In the genomic region with DNA sequence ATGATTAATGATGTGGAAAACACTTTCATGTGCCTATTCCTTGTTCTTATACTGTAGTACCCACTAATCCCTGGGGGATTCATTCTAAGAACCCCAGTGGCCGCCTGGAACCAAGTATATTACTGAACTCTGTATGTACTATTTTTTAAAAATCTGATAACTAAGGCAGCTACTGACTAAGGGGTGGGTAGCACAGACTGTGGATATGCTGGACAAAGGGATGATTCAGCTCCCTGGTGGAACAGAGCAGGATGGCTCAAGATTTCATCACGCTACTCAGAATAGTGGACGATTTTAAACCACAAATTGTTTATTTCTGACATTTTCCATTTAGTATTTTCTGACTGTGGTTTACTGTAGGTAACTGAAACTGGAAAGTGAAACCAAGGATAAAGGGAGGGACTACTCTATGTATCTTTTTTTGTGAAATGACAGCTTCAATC, we compare ENCODE assay signal across 11 cellular contexts. TPM values are rescaled to one million over a fixed set of nuclear protein-coding genes. Genes with fewer than 3 reads are reported as not detected.
DNase-seq lines count a peak whose midpoint lies in the region; FAIRE-seq and TF ChIP-seq lines count a peak whose summit lies in the region.
"Had no signal": no experiment of that assay in that cellular context is flagged by ENCODE, and none has a peak within 500 bp of the region (broad histone marks: within the 10 kb centered on the region; RNA-seq: fewer than 3 reads in every experiment).

No MANE protein-coding gene starts in this region.

- no peaks in the 10 kb centered on the region for H3K36me3 ChIP-seq in OCI-LY7 (ENCODE audit: insufficient read depth, low read length)
- H3K36me3 ChIP-seq: neural progenitor cell had no signal

- no peaks in the 10 kb centered on the region for H3K4me1 Mint-ChIP-seq in glutamatergic neuron (ENCODE audit: low read depth, unreplicated experiment)

- no peaks in the 10 kb centered on the region for H3K4me1 ChIP-seq in OCI-LY7 (ENCODE audit: insufficient read depth, low read length, poor library complexity, severe bottlenecking)

- H3K36me3 Mint-ChIP-seq in glutamatergic neuron (ENCODE audit: unreplicated experiment), result no peaks in the 10 kb centered on the region
- H3K36me3 Mint-ChIP-seq: neural progenitor cell had no signal

- H3K27ac Mint-ChIP-seq in glutamatergic neuron (ENCODE audit: unreplicated experiment), result no peak overlapping the region
- H3K27ac Mint-ChIP-seq: endodermal cell, neural progenitor cell had no signal

- no peak for FAIRE-seq in D721Med (lab: Jason Lieb, UNC)

- H3K9me3 ChIP-seq in OCI-LY7 (ENCODE audit: low read length), result peaks cover 5% of the 10 kb centered on the region; the same call in 1 of the 2 replicates

- H3K27ac ChIP-seq in epithelial cell of prostate, result peak overlapping the region; percentile 74
- no peak overlapping the region for H3K27ac ChIP-seq in OCI-LY7 (ENCODE audit: low read depth, low read length, poor library complexity, severe bottlenecking)
- H3K27ac ChIP-seq: neural progenitor cell had no signal

- CTCF ChIA-PET in OCI-LY7 (lab: Charles Lee; ENCODE audit: unreplicated experiment), result interaction anchor here (0.7 kb wide), 1 partner anchor 63 kb away, joined by 4 read pairs; no protein-coding TSS in a partner anchor

- TF ChIP-seq CTCF in OCI-LY7 (conservative IDR thresholded peaks at IDR 0.05; ENCODE audit: low read length) (no peak), glutamatergic neuron (IDR thresholded peaks at IDR 0.05; ENCODE audit: partially characterized antibody, unreplicated experiment) (no peak), D721Med (IDR thresholded peaks at IDR 0.05; ENCODE audit: insufficient read depth, missing control alignments) (no peak)

- H3K27me3 Mint-ChIP-seq in glutamatergic neuron (ENCODE audit: unreplicated experiment), result no peaks in the 10 kb centered on the region

- no peaks in the 10 kb centered on the region for H3K9me2 ChIP-seq in OCI-LY7 (ENCODE audit: insufficient read depth, low read length)

- H3K9me3 Mint-ChIP-seq in glutamatergic neuron (ENCODE audit: unreplicated experiment), result peaks cover 4% of the 10 kb centered on the region

- no TSS peak for BruUV-seq in OCI-LY7 (replicated peaks; lab: Mats Ljungman, UMichigan)

- POLR2A ChIA-PET in OCI-LY7 (lab: Charles Lee), result no interaction called here

- H4K20me1 ChIP-seq in OCI-LY7 (ENCODE audit: insufficient read depth, low read length), result no peaks in the 10 kb centered on the region

- H2AFZ ChIP-seq in OCI-LY7 (ENCODE audit: low read length), result no peak overlapping the region
- H2AFZ ChIP-seq: neural progenitor cell had no signal

- H3K4me3 Mint-ChIP-seq in glutamatergic neuron (ENCODE audit: unreplicated experiment), result no peak overlapping the region
- H3K4me3 Mint-ChIP-seq: endodermal cell, neural progenitor cell had no signal

- peak; percentile 7 for DNase-seq in stimulated activated CD4-positive, alpha-beta T cell treated with anti-CD3 and anti-CD28 coated beads, Interleukin-2, amount 100 ng/mL, for 4 hours (ENCODE audit: low read depth)
- DNase-seq in stimulated activated CD4-positive, alpha-beta T cell treated with anti-CD3 and anti-CD28 coated beads, Interleukin-4, amount 100 ng/mL, for 1 hour, result no peak
- peak; percentile 92 for DNase-seq in SIG-M5 treated with dmso at 0.1 percent for 504 hours (lab: John Stamatoyannopoulos, UW; ENCODE audit: unreplicated experiment)
- DNase-seq in epithelial cell of prostate (ENCODE audit: low read depth, low spot score), result no peak
- DNase-seq in KG1 (lab: John Stamatoyannopoulos, UW), result no peak
- DNase-seq in OCI-LY7 (ENCODE audit: low spot score), result no peak
- DNase-seq in glutamatergic neuron, result no peak
- no peak for DNase-seq in D721Med (ENCODE audit: insufficient read length, low spot score)
- DNase-seq: DMS79, endodermal cell had no signal

- intact Hi-C loops in OCI-LY7 (cut with micrococcal nuclease; ENCODE audit: unreplicated experiment), result no loop called here

- H3K4me3 ChIP-seq in OCI-LY7 (ENCODE audit: low read depth, low read length, poor library complexity, severe bottlenecking), result no peak overlapping the region
- H3K4me3 ChIP-seq: neural progenitor cell had no signal

- H3K79me2 ChIP-seq in OCI-LY7 (ENCODE audit: insufficient read depth, low read depth, low read length), result no peaks in the 10 kb centered on the region

- H3K4me2 ChIP-seq in OCI-LY7 (ENCODE audit: low read length), result no peak overlapping the region
- H3K4me2 ChIP-seq: neural progenitor cell had no signal

RNA-seq across cellular contexts. Expression of gene CDC42EP3, which starts 41.8 kb away (rescaled TPM):
- 5.7 and 7.2 TPM in 2 replicates for total RNA-seq in OCI-LY7 (2014; rRNA removed; shearing (Covaris generic))
- total RNA-seq in OCI-LY7 (2022) (20.8 and 22.9 TPM in 2 replicates), glutamatergic neuron (ENCODE audit: unreplicated experiment) (32.9 TPM)

Comparison
In these comparisons a context has a peak if more than half of its experiments do, and no peak if none do; other contexts are left out.
1. DNase-seq: peak in stimulated activated CD4-positive, alpha-beta T cell treated with anti-CD3 and anti-CD28 coated beads, Interleukin-2, amount 100 ng/mL, for 4 hours (single experiment) and SIG-M5 treated with dmso at 0.1 percent for 504 hours (single experiment); none in stimulated activated CD4-positive, alpha-beta T cell treated with anti-CD3 and anti-CD28 coated beads, Interleukin-4, amount 100 ng/mL, for 1 hour (single experiment), epithelial cell of prostate (single experiment), KG1 (single experiment), OCI-LY7 (single experiment), glutamatergic neuron (single experiment) and D721Med (single experiment).